In the genomic region with DNA sequence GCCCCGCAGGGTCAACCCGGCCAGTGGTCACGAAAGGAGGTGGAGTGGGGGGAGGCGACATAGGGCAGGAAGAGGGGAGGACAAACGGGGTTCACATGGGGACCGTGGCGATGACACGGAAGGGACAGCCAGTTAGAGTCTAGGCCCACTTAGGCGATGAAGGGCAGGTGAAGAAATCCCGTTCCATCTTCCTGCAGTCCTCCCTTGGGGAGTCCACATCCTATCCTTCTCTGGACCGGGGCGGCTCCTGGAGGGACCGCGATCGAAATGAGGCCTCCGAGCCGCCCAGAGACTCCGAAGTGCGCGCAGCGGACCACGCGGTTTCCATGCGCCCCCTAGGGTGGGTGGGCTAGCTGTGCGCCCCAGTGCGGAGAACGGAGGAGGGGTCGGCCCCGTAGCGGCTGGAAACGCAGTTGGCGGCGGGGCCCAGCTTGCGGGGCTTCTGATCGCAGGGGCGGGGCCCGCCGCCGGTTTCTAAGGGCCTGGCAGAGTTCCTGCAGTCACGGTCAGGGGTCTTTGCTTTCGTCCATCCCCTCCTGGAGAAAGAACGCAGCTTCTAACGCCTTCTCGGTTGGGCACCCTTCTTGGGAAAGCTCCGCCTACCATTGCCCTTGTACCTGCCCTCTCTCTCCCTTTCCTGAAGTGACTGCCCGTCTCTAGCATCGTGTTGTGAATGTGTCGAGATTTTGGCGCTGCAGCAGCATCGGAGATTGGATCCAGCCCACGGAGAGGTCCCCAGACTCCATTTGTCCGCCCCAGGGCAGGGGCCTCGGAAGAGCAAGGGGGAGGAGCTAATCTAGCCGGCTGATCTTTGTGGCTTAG, we compare ENCODE assay signal across 8 cellular contexts. TPM values are rescaled to one million over a fixed set of nuclear protein-coding genes. Genes with fewer than 3 reads are reported as not detected.
DNase-seq lines count a peak whose midpoint lies in the region; ATAC-seq lines count a peak whose summit lies in the region.

No MANE protein-coding gene starts in this region.

- 0 out of 2 replicates have a peak, but pooled peaks cover under 1% of the 10 kb centered on the region for H3K36me3 ChIP-seq in BLaER1
- no peaks in the 10 kb centered on the region for H3K36me3 ChIP-seq in mesendoderm (ENCODE audit: control insufficient read depth, insufficient read depth, low read length)

- no peaks in the 10 kb centered on the region for H3K27me3 Mint-ChIP-seq in activated CD4-positive, alpha-beta memory T cell treated with anti-CD3 and anti-CD28 coated beads for 36 hours

- H4K5ac ChIP-seq in mesendoderm (ENCODE audit: low read length) = no peak overlapping the region

- no peaks in the 10 kb centered on the region for H4K20me1 ChIP-seq in BLaER1

- H2BK5ac ChIP-seq in mesendoderm (ENCODE audit: low read length) = no peak overlapping the region

- no peak overlapping the region for H3K4ac ChIP-seq in mesendoderm (ENCODE audit: low read depth, low read length)

- no peaks in the 10 kb centered on the region for H3K27me3 ChIP-seq in BLaER1
- no peaks in the 10 kb centered on the region for H3K27me3 ChIP-seq in mesendoderm (ENCODE audit: insufficient read depth, low read length, poor library complexity)

- no peak overlapping the region for H2AK5ac ChIP-seq in mesendoderm (ENCODE audit: low read length)

- intact Hi-C loops in activated CD4-positive, alpha-beta memory T cell treated with anti-CD3 and anti-CD28 coated beads for 36 hours (cut with micrococcal nuclease) = no loop called here

- no peak overlapping the region for H3K27ac Mint-ChIP-seq in activated CD4-positive, alpha-beta memory T cell treated with anti-CD3 and anti-CD28 coated beads for 36 hours

- WGBS in mesendoderm (ENCODE audit: extremely low coverage, insufficient coverage, low lambda C conversion rate) = no CpG with 5 or more reads among the region's 54 CpGs

- ATAC-seq in HG02571 (IDR thresholded peaks at IDR 0.05; ENCODE audit: unreplicated experiment) = no peak

- peak overlapping the region; percentile 78 for H3K4me3 Mint-ChIP-seq in activated CD4-positive, alpha-beta memory T cell treated with anti-CD3 and anti-CD28 coated beads for 36 hours

- DNase-seq in NCI-H1105 treated with DMSO at 0.1 percent for 48 hours (lab: John Stamatoyannopoulos, UW) = peak; percentile 67
- peak; percentile 64 for DNase-seq in activated CD4-positive, alpha-beta memory T cell treated with anti-CD3 and anti-CD28 coated beads for 36 hours
- peak; percentile 55 for DNase-seq in effector CD8-positive, alpha-beta T cell (lab: John Stamatoyannopoulos, UW)
- DNase-seq in mesendoderm = peak; percentile 77
- DNase-seq in stimulated activated CD8-positive, alpha-beta memory T cell treated with anti-CD3 and anti-CD28 coated beads, Interleukin-2, amount 100 ng/mL, for 48 hours (ENCODE audit: low read depth in 2 of 2) = peak; percentile 33 to 38
- no peak for DNase-seq in middle frontal gyrus (ENCODE audit: extremely low spot score, low spot score)

- peak overlapping the region; percentile 92 for H3K56ac ChIP-seq in mesendoderm (ENCODE audit: low read length)

- no peak overlapping the region for H3K18ac ChIP-seq in mesendoderm (ENCODE audit: low read length)

- H3K4me3 ChIP-seq in BLaER1 (peak overlapping the region; percentile 72), mesendoderm (ENCODE audit: low read length) (peak overlapping the region; percentile 38)

- H3K9ac ChIP-seq in BLaER1 (peak overlapping the region; percentile 75), mesendoderm (ENCODE audit: low read length) (peak overlapping the region; percentile 66)

- H3K36me3 Mint-ChIP-seq in activated CD4-positive, alpha-beta memory T cell treated with anti-CD3 and anti-CD28 coated beads for 36 hours = no peaks in the 10 kb centered on the region

- H3K27ac ChIP-seq in BLaER1 = peak overlapping the region; percentile 69
- H3K27ac ChIP-seq in mesendoderm (ENCODE audit: low read depth, low read length) = no peak overlapping the region

- peaks cover 12% of the 10 kb centered on the region for H3K4me1 Mint-ChIP-seq in activated CD4-positive, alpha-beta memory T cell treated with anti-CD3 and anti-CD28 coated beads for 36 hours (ENCODE audit: low read depth)

- H3K4me1 ChIP-seq in BLaER1 (peaks cover 28% of the 10 kb centered on the region), mesendoderm (ENCODE audit: control insufficient read depth, low read depth, low read length) (peaks cover 3% of the 10 kb centered on the region)

- no peaks in the 10 kb centered on the region for H3K79me1 ChIP-seq in mesendoderm (ENCODE audit: low read length)

- CTCF ChIA-PET in activated CD4-positive, alpha-beta memory T cell treated with anti-CD3 and anti-CD28 coated beads for 36 hours (lab: Charles Lee) = interaction anchor here (0.7 to 1.1 kb wide), 3 partner anchors 18 to 55 kb away, joined by 3 read pairs; a partner anchor contains a TSS

- H3K79me2 ChIP-seq in mesendoderm (ENCODE audit: control insufficient read depth, insufficient read depth, low read length) = no peaks in the 10 kb centered on the region

- H2BK120ac ChIP-seq in mesendoderm (ENCODE audit: low read depth, low read length) = no peak overlapping the region

- no peaks in the 10 kb centered on the region for H3K9me3 Mint-ChIP-seq in activated CD4-positive, alpha-beta memory T cell treated with anti-CD3 and anti-CD28 coated beads for 36 hours

- H3K9me3 ChIP-seq in BLaER1 = no peaks in the 10 kb centered on the region

- H2BK15ac ChIP-seq in mesendoderm (replicated peaks; ENCODE audit: low read depth) = no peak overlapping the region

- no peak overlapping the region for H4K8ac ChIP-seq in mesendoderm (ENCODE audit: low read depth, low read length)

- peak overlapping the region; percentile 97 for H3K4me2 ChIP-seq in BLaER1
- H3K4me2 ChIP-seq in mesendoderm (ENCODE audit: low read length) = peak overlapping the region; percentile 78

- POLR2A ChIA-PET in activated CD4-positive, alpha-beta memory T cell treated with anti-CD3 and anti-CD28 coated beads for 36 hours (lab: Charles Lee) = interaction anchor here (1.4 kb wide), 1 partner anchor 36 kb away, joined by 4 read pairs; a partner anchor contains a TSS

- peak overlapping the region; percentile 71 for H3K23ac ChIP-seq in mesendoderm (ENCODE audit: low read length)

RNA-seq across cellular contexts. Expression of a gene that starts 17.9 kb away (rescaled TPM):
- 1 to 10 TPM in 1 of 2 experiments, under 1 TPM in 1; 0.87 to 1.2 TPM for total RNA-seq in activated CD4-positive, alpha-beta memory T cell treated with anti-CD3 and anti-CD28 coated beads for 36 hours
- polyA plus RNA-seq in mesendoderm (2013, experiment 1 of 2) = 0.04 TPM
- polyA plus RNA-seq in mesendoderm (2013, experiment 2 of 2) = not detected

RNA-seq across cellular contexts. Expression of a gene that starts 21.7 kb away (rescaled TPM):
- 10 to 100 TPM; 47.9 to 49.8 TPM for total RNA-seq in activated CD4-positive, alpha-beta memory T cell treated with anti-CD3 and anti-CD28 coated beads for 36 hours
- polyA plus RNA-seq in mesendoderm (2013, experiment 1 of 2) = 34.9 TPM
- polyA plus RNA-seq in mesendoderm (2013, experiment 2 of 2) = 35.4 TPM

RNA-seq across cellular contexts. Expression of a gene that starts 28.3 kb away (rescaled TPM):
- 1 to 10 TPM; 4.0 to 4.8 TPM for total RNA-seq in activated CD4-positive, alpha-beta memory T cell treated with anti-CD3 and anti-CD28 coated beads for 36 hours
- 3.8 TPM for polyA plus RNA-seq in mesendoderm (2013, experiment 1 of 2)
- 3.8 TPM for polyA plus RNA-seq in mesendoderm (2013, experiment 2 of 2)

RNA-seq across cellular contexts. Expression of a gene that starts 36.6 kb away (rescaled TPM):
- total RNA-seq in activated CD4-positive, alpha-beta memory T cell treated with anti-CD3 and anti-CD28 coated beads for 36 hours = 10 to 100 TPM; 15.9 to 20.3 TPM
- polyA plus RNA-seq in mesendoderm (2013, experiment 1 of 2) = 8.0 TPM
- polyA plus RNA-seq in mesendoderm (2013, experiment 2 of 2) = 8.3 TPM
